ENCODE assay signal across 8 cellular contexts in the genomic region with DNA sequence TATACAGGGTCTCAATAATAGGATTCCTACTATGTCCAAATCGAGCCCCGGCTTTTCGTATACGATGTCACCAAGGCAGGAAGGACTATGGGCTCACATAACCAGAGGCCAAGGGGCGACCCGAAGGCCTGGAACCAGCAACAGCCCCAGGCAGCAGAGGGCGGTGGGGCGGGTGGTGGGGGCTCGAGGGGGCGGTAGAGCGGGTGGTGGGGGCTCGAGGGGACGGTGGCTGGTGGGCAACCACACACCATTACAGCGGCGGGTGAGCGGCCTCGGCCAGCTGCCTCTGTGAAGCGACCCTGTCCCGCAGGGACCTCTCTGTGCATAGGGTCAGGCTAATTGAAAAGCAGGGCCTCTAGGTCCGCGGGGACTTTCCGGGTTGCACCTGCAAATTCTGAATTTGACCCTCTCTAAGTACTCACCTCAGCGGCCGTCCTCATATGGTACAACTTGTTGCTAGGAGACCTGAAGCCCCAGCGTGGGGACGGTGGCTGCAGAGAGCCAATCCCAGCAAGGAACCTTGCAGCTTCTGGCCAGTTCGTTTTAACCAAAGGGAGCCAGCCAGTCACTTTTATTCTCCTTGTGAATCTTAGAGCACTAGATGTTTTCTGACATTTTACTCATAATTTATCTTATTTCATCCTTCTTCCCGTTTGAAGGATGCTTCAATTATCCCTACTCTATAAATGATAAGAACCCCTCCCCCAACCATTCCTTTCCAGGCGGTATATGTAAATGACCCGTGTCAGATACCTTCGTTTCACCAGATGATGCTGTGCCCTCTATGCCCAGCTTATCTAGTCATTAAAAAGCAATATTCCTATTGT. TPM values are rescaled to one million over a fixed set of nuclear protein-coding genes. Genes with fewer than 3 reads are reported as not detected.
A peak's percentile ranks its signal among the peaks of the same experiment; 100 is the strongest.
DNase-seq lines count a peak whose midpoint lies in the region; TF ChIP-seq lines count a peak whose summit lies in the region.

A gene with protein sequence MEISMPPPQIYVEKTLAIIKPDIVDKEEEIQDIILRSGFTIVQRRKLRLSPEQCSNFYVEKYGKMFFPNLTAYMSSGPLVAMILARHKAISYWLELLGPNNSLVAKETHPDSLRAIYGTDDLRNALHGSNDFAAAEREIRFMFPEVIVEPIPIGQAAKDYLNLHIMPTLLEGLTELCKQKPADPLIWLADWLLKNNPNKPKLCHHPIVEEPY (minus strand): TSS at position 480 of the 827 bp plus-strand sequence. CDS start 648 bp downstream, outside the sequence.

- H3K27me3 ChIP-seq in AG04450 (ENCODE audit: control insufficient read depth, insufficient read depth, low read length) (no peaks in the 10 kb centered on the region), thyroid gland (no peaks in the 10 kb centered on the region)

- CTCF ChIA-PET in AG04450 (lab: Charles Lee), result interaction anchor here (0.7 to 1.8 kb wide), 3 partner anchors 62 to 360 kb away, joined by 3 to 9 read pairs (median 3); no protein-coding TSS in a partner anchor

- POLR2A ChIA-PET in AG04450 (lab: Yijun Ruan, JAX), result no interaction called here

- no peaks in the 10 kb centered on the region for H3K4me1 ChIP-seq in thyroid gland

- intact Hi-C loops in thyroid gland (cut with DNase I), result loop anchor here (10.0 kb wide), 1 partner anchor 514 kb away; no protein-coding TSS in a partner anchor

- TF ChIP-seq CTCF in AG04450 (IDR thresholded peaks at IDR 0.05; ENCODE audit: low read depth, low read length), result no peak
- no peak for TF ChIP-seq CTCF in thyroid gland (IDR thresholded peaks at IDR 0.05)

- no peak for DNase-seq in AG04450 (ENCODE audit: low read depth, low spot score)
- peak; percentile 68 for DNase-seq in H4 (ENCODE audit: low spot score)
- DNase-seq in NCI-H748 treated with DMSO at 0.1 percent for 48 hours (lab: John Stamatoyannopoulos, UW), result peak; percentile 66
- DNase-seq in epidermal melanocyte (ENCODE audit: insufficient read length, low spot score), result peak; percentile 77
- DNase-seq in medulla oblongata (ENCODE audit: extremely low spot score), result peak; percentile 71
- DNase-seq in thyroid gland, result peak; percentile 82 to 83
- no peak for DNase-seq in NK-92 treated with Interleukin-12 subunit alpha and Interleukin-12 subunit beta, amount 100 ng/mL, for 24 hours (lab: John Stamatoyannopoulos, UW)
- no peak for DNase-seq in RKO (ENCODE audit: low spot score)

- H3K9me3 ChIP-seq in AG04450 (ENCODE audit: control insufficient read depth, insufficient read depth, low read length), result no peaks in the 10 kb centered on the region; the same call in 1 of the 2 replicates
- no peaks in the 10 kb centered on the region for H3K9me3 ChIP-seq in thyroid gland

- TF ChIP-seq POLR2A in thyroid gland (IDR thresholded peaks at IDR 0.05), result no peak

- H3K36me3 ChIP-seq in thyroid gland, result no peaks in the 10 kb centered on the region

- H3K4me3 ChIP-seq in AG04450 (ENCODE audit: low read depth, low read length) (peak within 1 kb of the TSS; percentile 55), thyroid gland (replicated peaks in 1 of 3) (peak within 1 kb of the TSS in 2 of 3 donors; percentile 47 to 48)

- H3K27ac ChIP-seq in AG04450 (ENCODE audit: low read depth, low read length) (no peak within 1 kb of the TSS), thyroid gland (no peak within 1 kb of the TSS)

- WGBS in thyroid gland, 2 donors, result 4 to 5% methylated on average over 15 to 19 of the region's 31 CpGs

RNA-seq across cellular contexts. Expression of the gene that starts here (rescaled TPM):
- polyA plus RNA-seq in AG04450 (2011; rRNA removed), result 0.35 and 0.43 TPM in 2 replicates
- polyA minus RNA-seq in AG04450 (2011; rRNA and poly(A)+ RNA removed), result not detected in 2 replicates
- total RNA-seq in H4 (2014; rRNA removed; shearing (Covaris generic)), result 2.6 and 5.6 TPM in 2 replicates
- total RNA-seq in thyroid gland, result 10 to 100 TPM in 3 of 4 donors, 1 to 10 TPM in 1; 4.3 to 14.4 (median 12.0) TPM

Comparison
In these comparisons a context has a peak if more than half of its experiments do, and no peak if none do; other contexts are left out.
1. DNase-seq: peak in H4 (single experiment), NCI-H748 treated with DMSO at 0.1 percent for 48 hours (single experiment), epidermal melanocyte (single experiment), medulla oblongata (single experiment) and thyroid gland (2 of 2); none in AG04450 (single experiment), NK-92 treated with Interleukin-12 subunit alpha and Interleukin-12 subunit beta, amount 100 ng/mL, for 24 hours (single experiment) and RKO (single experiment).